ENCODE assay signal across 8 cellular contexts in the genomic region with DNA sequence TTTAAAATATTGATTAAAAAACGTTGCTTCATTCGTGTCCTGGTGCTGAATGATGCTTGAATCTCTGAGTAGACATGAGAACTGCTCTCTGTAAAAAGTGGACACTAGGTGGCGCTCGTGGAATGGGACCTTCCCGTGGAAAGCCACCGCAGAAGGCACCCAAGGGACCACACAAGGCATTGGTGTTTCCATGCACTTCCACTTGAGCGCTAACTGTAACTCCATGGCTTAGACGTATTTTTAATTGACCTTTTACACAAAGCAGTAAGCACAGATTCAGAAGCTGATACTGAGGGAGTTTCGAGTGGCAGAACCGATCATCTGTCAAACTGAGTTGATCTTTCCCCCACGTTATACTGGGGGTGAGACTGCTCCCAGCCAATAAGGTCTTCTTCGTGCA.
DNase-seq lines count a peak whose midpoint lies in the region; ATAC-seq and TF ChIP-seq lines count a peak whose summit lies in the region.

No MANE protein-coding gene starts in this region.

- TF ChIP-seq CTCF in CD4-positive, alpha-beta T cell (IDR thresholded peaks at IDR 0.05): peak; percentile 90
- TF ChIP-seq CTCF in OCI-LY3 (IDR thresholded peaks at IDR 0.05; ENCODE audit: low read depth, low read length): peak; percentile 83
- TF ChIP-seq CTCF in epithelial cell of esophagus (IDR thresholded peaks at IDR 0.05; ENCODE audit: insufficient read depth, low read depth, low read length, missing control alignments): peak; percentile 90
- peak; percentile 88 for TF ChIP-seq CTCF in natural killer cell (IDR thresholded peaks at IDR 0.05)
- TF ChIP-seq CTCF in stomach (IDR thresholded peaks at IDR 0.05): peak in 5 of 7 experiments; percentile 50 to 88 (median 73)

- peaks cover 92% of the 10 kb centered on the region for H3K4me1 Mint-ChIP-seq in CD4-positive, alpha-beta T cell (ENCODE audit: low read depth)
- H3K4me1 Mint-ChIP-seq in natural killer cell: peaks cover 78 to 85% of the 10 kb centered on the region in 2 donors

- 0 out of 2 replicates have a peak overlapping the region, but pooled peaks have one; percentile 20 for H3K9ac ChIP-seq in OCI-LY3 (ENCODE audit: low read length)

- peak overlapping the region; percentile 71 for H3K4me3 Mint-ChIP-seq in CD4-positive, alpha-beta T cell
- H3K4me3 Mint-ChIP-seq in natural killer cell: peak overlapping the region; percentile 25

- intact Hi-C loops in CD4-positive, alpha-beta T cell (cut with DNase I, micrococcal nuclease): loop anchor here in 1 of 2 experiments (1.0 to 2.0 kb wide), 2 partner anchors 160 to 381 kb away; no protein-coding TSS in a partner anchor
- intact Hi-C loops in natural killer cell (cut with micrococcal nuclease): no loop called here
- intact Hi-C loops in stomach (cut with DNase I; ENCODE audit: low total_unique reads): loop anchor here (5.0 kb wide), 1 partner anchor 381 kb away; no protein-coding TSS in a partner anchor

- POLR2A ChIA-PET in CD4-positive, alpha-beta T cell (lab: Charles Lee): interaction anchor here (2.6 kb wide), 1 partner anchor 135 kb away, joined by 7 read pairs; no protein-coding TSS in a partner anchor

- no peaks in the 10 kb centered on the region for H4K20me1 ChIP-seq in OCI-LY3 (ENCODE audit: insufficient read depth, low read length)

- H3K27me3 Mint-ChIP-seq in CD4-positive, alpha-beta T cell: no peaks in the 10 kb centered on the region
- H3K27me3 Mint-ChIP-seq in natural killer cell (ENCODE audit: low read depth in 2 of 2): no peaks in the 10 kb centered on the region

- H3K4me3 ChIP-seq in OCI-LY3 (ENCODE audit: low read length) (peak overlapping the region; percentile 54), epithelial cell of esophagus (ENCODE audit: low read length) (no peak overlapping the region), stomach (no peak overlapping the region)

- no peak overlapping the region for H2AFZ ChIP-seq in OCI-LY3 (ENCODE audit: low read depth, low read length)

- H3K79me2 ChIP-seq in OCI-LY3 (ENCODE audit: low read length): no peaks in the 10 kb centered on the region

- DNase-seq in CD4-positive, alpha-beta T cell: peak; percentile 66 to 84 (median 80)
- DNase-seq in HUDEP-2 (lab: John Stamatoyannopoulos, UW; ENCODE audit: unreplicated experiment in 76 of 76) (peak in 59 of 76 experiments; percentile 3 to 77 (median 37)), epithelial cell of esophagus (ENCODE audit: low read depth) (peak; percentile 78), natural killer cell (peak; percentile 74), stomach (peak; percentile 88)
- peak; percentile 90 for DNase-seq in activated CD8-positive, alpha-beta memory T cell treated with anti-CD3 and anti-CD28 coated beads, Interleukin-2, amount 50 U/mL, for 48 hours

- CTCF ChIA-PET in CD4-positive, alpha-beta T cell (lab: Charles Lee): interaction anchor here (0.6 to 1.2 kb wide), 4 partner anchors 11 to 160 kb away, joined by 3 to 4 read pairs (median 3); no protein-coding TSS in a partner anchor

- 25 to 36% (median 35%) methylated on average over 12 of the region's 12 CpGs for WGBS in stomach, 5 donors

- H3K36me3 ChIP-seq in OCI-LY3 (replicated peaks; ENCODE audit: low read depth, low read length) (no peaks in the 10 kb centered on the region), stomach (peaks cover 0 to 25% (median 17%) of the 10 kb centered on the region in 4 donors)

- TF ChIP-seq POLR2A in stomach (IDR thresholded peaks at IDR 0.05): no peak

- H3K4me2 ChIP-seq in OCI-LY3 (ENCODE audit: low read length): peak overlapping the region; percentile 77

- H3K27ac Mint-ChIP-seq in CD4-positive, alpha-beta T cell: peak overlapping the region; percentile 91
- peak overlapping the region in 1 of 2 donors; percentile 44 for H3K27ac Mint-ChIP-seq in natural killer cell

- peaks cover 100% of the 10 kb centered on the region for H3K36me3 Mint-ChIP-seq in CD4-positive, alpha-beta T cell (ENCODE audit: low read depth)
- H3K36me3 Mint-ChIP-seq in natural killer cell: peaks cover 24% of the 10 kb centered on the region

- no peaks in the 10 kb centered on the region for H3K9me3 Mint-ChIP-seq in CD4-positive, alpha-beta T cell
- peaks cover 0 to 2% of the 10 kb centered on the region in 2 donors for H3K9me3 Mint-ChIP-seq in natural killer cell

- peak; percentile 55 for ATAC-seq in CD4-positive, alpha-beta T cell (ENCODE audit: poor library complexity)
- ATAC-seq in GM19438 (IDR thresholded peaks at IDR 0.05; ENCODE audit: low read depth, unreplicated experiment): peak; percentile 96
- ATAC-seq in natural killer cell: peak; percentile 58 to 71 (median 67)

- no peaks in the 10 kb centered on the region for H3K9me3 ChIP-seq in CD4-positive, alpha-beta T cell (ENCODE audit: control insufficient read depth, low read length)
- H3K9me3 ChIP-seq in OCI-LY3 (ENCODE audit: insufficient read depth, low read length) (no peaks in the 10 kb centered on the region), stomach (no peaks in the 10 kb centered on the region)

- H3K27ac ChIP-seq in CD4-positive, alpha-beta T cell (ENCODE audit: low read depth, low read length): no peak overlapping the region
- H3K27ac ChIP-seq in OCI-LY3 (ENCODE audit: low read length) (no peak overlapping the region), stomach (no peak overlapping the region)

- TF ChIP-seq EP300 in stomach (IDR thresholded peaks at IDR 0.05): no peak

- H3K4me1 ChIP-seq in OCI-LY3 (ENCODE audit: low read length): peaks cover 19% of the 10 kb centered on the region
- peaks cover 0 to 20% (median 3%) of the 10 kb centered on the region in 4 donors for H3K4me1 ChIP-seq in stomach

- no peaks in the 10 kb centered on the region for H3K27me3 ChIP-seq in CD4-positive, alpha-beta T cell (ENCODE audit: control insufficient read depth, insufficient read depth, low read length)
- H3K27me3 ChIP-seq in OCI-LY3 (ENCODE audit: low read depth, low read length) (peaks cover 12% of the 10 kb centered on the region; the same call in 1 of the 2 replicates), stomach (no peaks in the 10 kb centered on the region)

Comparison
In these comparisons a context has a peak if more than half of its experiments do, and no peak if none do; other contexts are left out.
1. DNase-seq: peak in every context shown above with its lines; median percentile 90 in activated CD8-positive, alpha-beta memory T cell treated with anti-CD3 and anti-CD28 coated beads, Interleukin-2, amount 50 U/mL, for 48 hours; 88 in stomach; 80 in CD4-positive, alpha-beta T cell; 78 in epithelial cell of esophagus; 74 in natural killer cell; 37 in HUDEP-2.